26 cellular contexts compared by ENCODE assay signal in the genomic region with DNA sequence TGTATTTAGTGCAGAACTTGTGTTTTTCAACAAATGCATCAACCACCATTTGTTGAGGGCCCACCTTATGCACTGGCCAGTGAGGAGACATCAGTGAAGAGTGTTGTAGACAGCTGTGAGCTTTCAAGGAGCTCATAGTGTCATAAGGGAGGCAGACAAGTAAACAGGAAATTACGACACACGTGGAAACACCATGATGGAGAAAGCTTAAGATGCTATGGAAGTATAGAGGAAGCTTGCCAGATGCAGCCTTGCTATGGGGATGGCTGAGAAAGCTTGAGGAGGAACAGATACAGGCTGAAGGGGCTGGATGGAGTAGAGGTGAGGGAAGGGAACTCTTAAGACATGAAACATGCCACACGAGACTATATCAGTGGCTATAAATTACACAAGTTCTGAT. TPM values are rescaled to one million over a fixed set of nuclear protein-coding genes. Genes with fewer than 3 reads are reported as not detected.
DNase-seq lines count a peak whose midpoint lies in the region; ATAC-seq, FAIRE-seq and TF ChIP-seq lines count a peak whose summit lies in the region.
"Had no signal": no experiment of that assay in that cellular context is flagged by ENCODE, and none has a peak within 500 bp of the region (broad histone marks: within the 10 kb centered on the region; RNA-seq: fewer than 3 reads in every experiment).

No MANE protein-coding gene starts in this region.

- CTCF ChIA-PET in HepG2 (lab: Yijun Ruan, JAX; ENCODE audit: low intra/inter-chr PET ratio, low total read pairs), result no interaction called here

- H3K27me3 ChIP-seq in HepG2 (ENCODE audit: control insufficient read depth in 1 of 2, insufficient read depth in 2 of 2, low read length in 2 of 2), result no peaks in the 10 kb centered on the region; a peak in 1 of 5 replicates
- H3K27me3 ChIP-seq: brain microvascular endothelial cell, colonic mucosa, right lobe of liver, stomach, tibial nerve had no signal

- no peak overlapping the region for H2AFZ ChIP-seq in HepG2 (ENCODE audit: low read length)

- peak; percentile 16 for DNase-seq in NCI-H82 (lab: John Stamatoyannopoulos, UW)
- no peak for DNase-seq in NCI-H82 treated with DMSO at 0.1 percent for 48 hours (lab: John Stamatoyannopoulos, UW; ENCODE audit: unreplicated experiment)
- peak; percentile 53 for DNase-seq in RPMI7951 (ENCODE audit: low read depth)
- DNase-seq in fibroblast of mammary gland (ENCODE audit: low read depth), result peak; percentile 77
- no peak for DNase-seq in HepG2 (ENCODE audit: low spot score)
- DNase-seq in NCI-H2227 treated with DMSO at 0.1 percent for 48 hours (lab: John Stamatoyannopoulos, UW), result no peak
- DNase-seq: ACHN; activated CD8-positive, alpha-beta T cell treated with anti-CD3 and anti-CD28 coated beads for 36 hours; activated gamma-delta T cell treated with Interleukin-2 at 50 U/mL for 16 hours; activated T-cell treated with anti-CD3 and anti-CD28 coated beads for 4 hours; brain microvascular endothelial cell; CD4-positive, CD25-positive, alpha-beta regulatory T cell; colonic mucosa; midbrain; natural killer cell; NCI-H1436; NCI-H524 treated with DMSO at 0.1 percent for 48 hours; right lobe of liver; stomach had no signal

- no peak overlapping the region for H3K27ac ChIP-seq in HepG2 (ENCODE audit: extremely low read length, insufficient read depth, low read length)
- H3K27ac ChIP-seq: brain microvascular endothelial cell, colonic mucosa, right lobe of liver, RWPE1, stomach, tibial nerve had no signal

- no peak overlapping the region for H3K4me2 ChIP-seq in HepG2 (ENCODE audit: low read depth, low read length)
- H3K4me2 ChIP-seq: GM23338 had no signal

- no peak for TF ChIP-seq RAD21 in HepG2 (CRISPR knock-in tag; IDR thresholded peaks at IDR 0.05)

- H3K36me3 ChIP-seq in HepG2 (replicated peaks in 1 of 2; ENCODE audit: control insufficient read depth in 1 of 2, insufficient read depth in 2 of 2, low read length in 2 of 2), result no peaks in the 10 kb centered on the region
- H3K36me3 ChIP-seq: brain microvascular endothelial cell, colonic mucosa, right lobe of liver, stomach, tibial nerve had no signal

- no peaks in the 10 kb centered on the region for H4K20me1 ChIP-seq in HepG2 (ENCODE audit: insufficient read depth, low read length)

- TF ChIP-seq POLR2A in HepG2 (IDR thresholded peaks at IDR 0.05; ENCODE audit: insufficient read depth in 1 of 2, low read depth in 2 of 2, low read length in 2 of 2), result no peak

- H3K4me1 ChIP-seq in HepG2 (ENCODE audit: insufficient read depth, low read length), result no peaks in the 10 kb centered on the region
- H3K4me1 ChIP-seq: colonic mucosa, right lobe of liver, stomach had no signal

- BruUV-seq in HepG2 (replicated peaks; lab: Mats Ljungman, UMichigan), result no TSS peak

- intact Hi-C loops in HepG2 (cut with micrococcal nuclease; ENCODE audit: unreplicated experiment), result no loop called here

- H3K9ac ChIP-seq in HepG2 (ENCODE audit: insufficient read depth, low read depth, low read length), result no peak overlapping the region

- POLR2A ChIA-PET in HepG2 (lab: Yijun Ruan, JAX), result no interaction called here

- no peaks in the 10 kb centered on the region for H3K79me2 ChIP-seq in HepG2 (ENCODE audit: insufficient read depth, low read length)

- H3K9me3 ChIP-seq in HepG2 (ENCODE audit: low read length), result no peaks in the 10 kb centered on the region
- H3K9me3 ChIP-seq: colonic mucosa, right lobe of liver, stomach had no signal

- TF ChIP-seq EP300 in HepG2 (IDR thresholded peaks at IDR 0.05; ENCODE audit: low read depth in 2 of 2, low read length in 2 of 2), result no peak
- no peak for TF ChIP-seq EP300 in HepG2 (CRISPR knock-in tag; IDR thresholded peaks at IDR 0.05; ENCODE audit: borderline replicate concordance)

- TF ChIP-seq CTCF in fibroblast of mammary gland (conservative IDR thresholded peaks at IDR 0.05; ENCODE audit: control insufficient read depth, insufficient read depth, low read depth, low read length) (no peak), HepG2 (CRISPR knock-in tag; IDR thresholded peaks at IDR 0.05) (no peak)

- H3K4me3 ChIP-seq in fibroblast of mammary gland (ENCODE audit: control insufficient read depth, low read depth, low read length) (no peak overlapping the region), HepG2 (replicated peaks in 1 of 3; ENCODE audit: insufficient read depth in 1 of 3, low read depth in 2 of 3, low read length in 3 of 3) (no peak overlapping the region)
- H3K4me3 ChIP-seq: colonic mucosa, GM23338, right lobe of liver, stomach, tibial nerve had no signal

- WGBS in HepG2 (ENCODE audit: low lambda C conversion rate), result 1% methylated on average over 3 of the region's 3 CpGs

- in situ Hi-C loops in HepG2 (cut with HindIII; ENCODE audit: extremely low pct_ligation_motif_present, low pct_unique_long_range_greater_than_20kb), result no loop called here

- FAIRE-seq in HepG2 (lab: Jason Lieb, UNC), result no peak
- FAIRE-seq: GM19239 had no signal

- no peak for ATAC-seq in HepG2
- no peak for ATAC-seq in HG02852 (IDR thresholded peaks at IDR 0.05; ENCODE audit: unreplicated experiment)
- ATAC-seq in GM21717 (IDR thresholded peaks at IDR 0.05; ENCODE audit: unreplicated experiment), result no peak
- ATAC-seq: activated CD8-positive, alpha-beta T cell treated with anti-CD3 and anti-CD28 coated beads for 36 hours; GM23338; left lobe of liver; natural killer cell; right lobe of liver had no signal

TF ChIP-seq in HepG2, 621 proteins besides CTCF, POLR2A, EP300 and RAD21 (continues in another document):
- TF ChIP-seq ZNF572 (CRISPR knock-in tag; IDR thresholded peaks at IDR 0.05) (no peak), PTBP1 (IDR thresholded peaks at IDR 0.05; ENCODE audit: low read depth, low read length, poor library complexity, severe bottlenecking) (no peak), MTF2 (CRISPR knock-in tag; IDR thresholded peaks at IDR 0.05; ENCODE audit: borderline replicate concordance) (no peak), ZNF720 (CRISPR knock-in tag; IDR thresholded peaks at IDR 0.05) (no peak)
- TF ChIP-seq, protein P1, sequence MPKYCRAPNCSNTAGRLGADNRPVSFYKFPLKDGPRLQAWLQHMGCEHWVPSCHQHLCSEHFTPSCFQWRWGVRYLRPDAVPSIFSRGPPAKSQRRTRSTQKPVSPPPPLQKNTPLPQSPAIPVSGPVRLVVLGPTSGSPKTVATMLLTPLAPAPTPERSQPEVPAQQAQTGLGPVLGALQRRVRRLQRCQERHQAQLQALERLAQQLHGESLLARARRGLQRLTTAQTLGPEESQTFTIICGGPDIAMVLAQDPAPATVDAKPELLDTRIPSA (CRISPR knock-in tag; IDR thresholded peaks at IDR 0.05; ENCODE audit: borderline replicate concordance), result no peak
- TF ChIP-seq, protein P2, sequence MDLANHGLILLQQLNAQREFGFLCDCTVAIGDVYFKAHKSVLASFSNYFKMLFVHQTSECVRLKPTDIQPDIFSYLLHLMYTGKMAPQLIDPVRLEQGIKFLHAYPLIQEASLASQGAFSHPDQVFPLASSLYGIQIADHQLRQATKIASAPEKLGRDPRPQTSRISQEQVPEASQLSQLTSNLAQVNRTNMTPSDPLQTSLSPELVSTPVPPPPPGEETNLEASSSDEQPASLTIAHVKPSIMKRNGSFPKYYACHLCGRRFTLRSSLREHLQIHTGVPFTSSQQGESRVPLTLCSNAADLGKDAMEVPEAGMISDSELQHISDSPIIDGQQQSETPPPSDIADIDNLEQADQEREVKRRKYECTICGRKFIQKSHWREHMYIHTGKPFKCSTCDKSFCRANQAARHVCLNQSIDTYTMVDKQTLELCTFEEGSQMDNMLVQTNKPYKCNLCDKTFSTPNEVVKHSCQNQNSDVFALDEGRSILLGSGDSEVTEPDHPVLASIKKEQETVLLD (CRISPR knock-in tag; IDR thresholded peaks at IDR 0.05; ENCODE audit: low read depth), result no peak

RNA-seq across cellular contexts. Expression of a gene that starts 50.8 kb away (rescaled TPM):
- 174 and 175 TPM in 2 replicates for total RNA-seq in RPMI7951 (2014; rRNA removed; shearing (Covaris generic))
- total RNA-seq in HepG2 (2016; rRNA removed; fragmentation: Illumina TruSeq; extraction: Trizol), result 117 and 169 TPM in 2 replicates
- total RNA-seq in HepG2 (2016; cell fraction: cytosol; rRNA removed; fragmentation: Illumina TruSeq; extraction: Trizol; ENCODE audit: low read depth), result 28.9 and 32.9 TPM in 2 replicates
- 117 and 163 TPM in 2 replicates for total RNA-seq in HepG2 (2016; cell fraction: insoluble cytoplasmic fraction; rRNA removed; fragmentation: Illumina TruSeq; extraction: Trizol)
- 33.9 and 40.8 TPM in 2 replicates for total RNA-seq in HepG2 (2016; cell fraction: membrane; rRNA removed; fragmentation: Illumina TruSeq; extraction: Trizol)
- 62.8 and 65.3 TPM in 2 replicates for total RNA-seq in HepG2 (2016; cell fraction: nucleus; rRNA removed; fragmentation: Illumina TruSeq; extraction: Trizol)
- polyA plus RNA-seq in HepG2 (2011; rRNA removed), result 31.1 and 36.8 TPM in 2 replicates
- 22.6 and 25.6 TPM in 2 replicates for polyA plus RNA-seq in HepG2 (2011; cell fraction: cytosol; rRNA removed)
- polyA plus RNA-seq in HepG2 (2011; cell fraction: nucleus; rRNA removed), result 36.5 and 41.5 TPM in 2 replicates
- 52.7 and 65.4 TPM in 2 replicates for polyA plus RNA-seq in HepG2 (2012)
- polyA plus RNA-seq in HepG2 (2016; cell fraction: cytosol; fragmentation: Illumina TruSeq; extraction: Trizol; ENCODE audit: low read depth), result 21.9 and 22.5 TPM in 2 replicates
- 148 and 154 TPM in 2 replicates for polyA plus RNA-seq in HepG2 (2016; cell fraction: insoluble cytoplasmic fraction; fragmentation: Illumina TruSeq; extraction: Trizol; ENCODE audit: low read depth)
- 23.8 and 24.7 TPM in 2 replicates for polyA plus RNA-seq in HepG2 (2016; cell fraction: membrane; fragmentation: Illumina TruSeq; extraction: Trizol; ENCODE audit: low read depth)
- 69.9 and 70.7 TPM in 2 replicates for polyA plus RNA-seq in HepG2 (2016; cell fraction: nucleus; fragmentation: Illumina TruSeq; extraction: Trizol; ENCODE audit: insufficient read depth, low read depth)
- polyA minus RNA-seq in HepG2 (2011; rRNA and poly(A)+ RNA removed; ENCODE audit: low replicate concordance), result 17.4 and 28.2 TPM in 2 replicates
- polyA minus RNA-seq in HepG2 (2011; cell fraction: cytosol; rRNA and poly(A)+ RNA removed), result 21.1 and 22.2 TPM in 2 replicates
- polyA minus RNA-seq in HepG2 (2011; cell fraction: nucleus; rRNA and poly(A)+ RNA removed), result 76.8 and 80.5 TPM in 2 replicates

Comparison
In these comparisons a context has a peak if more than half of its experiments do, and no peak if none do; other contexts are left out.
1. DNase-seq: peak in NCI-H82 (single experiment), RPMI7951 (single experiment) and fibroblast of mammary gland (single experiment); none in NCI-H82 treated with DMSO at 0.1 percent for 48 hours (single experiment), HepG2 (single experiment) and NCI-H2227 treated with DMSO at 0.1 percent for 48 hours (single experiment).